8 cellular contexts compared by ENCODE assay signal in genomic region chr12:14769837-14770494, GRCh38. TPM values are rescaled to one million over a fixed set of nuclear protein-coding genes. Genes with fewer than 3 reads are reported as not detected.
DNase-seq lines count a peak whose midpoint lies in the region; ATAC-seq and TF ChIP-seq lines count a peak whose summit lies in the region.

No MANE protein-coding gene starts in this region.

- no peaks in the 10 kb centered on the region for H3K9me3 ChIP-seq in HCT116 (ENCODE audit: control insufficient read depth in 1 of 2, insufficient read depth in 1 of 2, low read depth in 1 of 2, low read length in 2 of 2)
- no peaks in the 10 kb centered on the region for H3K9me3 ChIP-seq in MM.1S (replicated peaks; ENCODE audit: insufficient read depth, low read length)
- peaks cover 23% of the 10 kb centered on the region for H3K9me3 ChIP-seq in left ventricle myocardium inferior (replicated peaks)
- H3K9me3 ChIP-seq in prostate gland: no peaks in the 10 kb centered on the region

- TF ChIP-seq POLR2A in HCT116 (IDR thresholded peaks at IDR 0.05; ENCODE audit: borderline replicate concordance, extremely low read depth, insufficient read depth, insufficient read length): peak; percentile 19
- no peak for TF ChIP-seq POLR2A in prostate gland (IDR thresholded peaks at IDR 0.05)

- no peaks in the 10 kb centered on the region for H3K27me3 Mint-ChIP-seq in activated naive CD8-positive, alpha-beta T cell treated with anti-CD3 and anti-CD28 coated beads, Interleukin-2, amount 50 U/mL, for 24 hours

- H3K27ac ChIP-seq in HCT116 (ENCODE audit: low read depth, low read length) (peak overlapping the region; percentile 82), MM.1S (ENCODE audit: low read length) (peak overlapping the region; percentile 97), left ventricle myocardium inferior (replicated peaks) (peak overlapping the region; percentile 95), prostate gland (peak overlapping the region; percentile 86 to 92), urinary bladder (ENCODE audit: low read depth) (peak overlapping the region; percentile 90)

- 0 out of 2 replicates have a peak, but pooled peaks have one; percentile 34 for TF ChIP-seq RAD21 in HCT116 (IDR thresholded peaks at IDR 0.05; ENCODE audit: low read depth)

- POLR2A ChIA-PET in GM10248 (lab: Yijun Ruan, JAX) (interaction anchor here (0.5 to 2.6 kb wide), 8 partner anchors 14 to 1129 kb away, joined by 3 to 12 read pairs (median 4); partner anchors contain the start of genes ATF7IP, C12orf60 and WBP11), HCT116 (lab: Charles Lee) (interaction anchor here (1.4 to 1.7 kb wide), 2 partner anchors 33 to 41 kb away, joined by 5 to 11 read pairs; partner anchors contain the start of genes C12orf60 and WBP11)

- under 1% methylated on average over 42 of the region's 45 CpGs for WGBS in prostate gland
- WGBS in urinary bladder: under 1% methylated on average over 45 of the region's 45 CpGs

- ATAC-seq in HCT116: peak; percentile 59
- peak; percentile 66 for ATAC-seq in SK-N-SH treated with all-trans-retinoic acid at 6 μM for 48 hours
- ATAC-seq in activated naive CD8-positive, alpha-beta T cell treated with anti-CD3 and anti-CD28 coated beads, Interleukin-2, amount 50 U/mL, for 24 hours: peak; percentile 51

- no peaks in the 10 kb centered on the region for H4K20me1 ChIP-seq in HCT116 (ENCODE audit: insufficient read depth)
- no peaks in the 10 kb centered on the region for H4K20me1 ChIP-seq in MM.1S (ENCODE audit: insufficient read depth, low read length)

- peak overlapping the region; percentile 80 for H3K4me2 ChIP-seq in HCT116 (ENCODE audit: low read length)
- H3K4me2 ChIP-seq in MM.1S (ENCODE audit: low read depth, low read length): peak overlapping the region; percentile 91

- intact Hi-C loops in HCT116 (cut with micrococcal nuclease) (loop anchor here (5.0 kb wide), 1 partner anchor 138 kb away; no protein-coding TSS in a partner anchor), left ventricle myocardium inferior (cut with micrococcal nuclease) (loop anchor here (5.0 kb wide), 1 partner anchor 227 kb away; no protein-coding TSS in a partner anchor), prostate gland (cut with DNase I) (loop anchor here (2.0 to 10.0 kb wide), 2 partner anchors 513 to 1015 kb away; partner anchors contain the start of gene EPS8)

- CTCF ChIA-PET in GM10248 (lab: Yijun Ruan, JAX) (interaction anchor here (0.7 to 3.5 kb wide), 19 partner anchors 11 to 790 kb away, joined by 3 to 14 read pairs (median 5); partner anchors contain the start of gene RERG), HCT116 (lab: Charles Lee) (no interaction called here)

- TF ChIP-seq CTCF in GM10248 (IDR thresholded peaks at IDR 0.05; ENCODE audit: control extremely low read depth, extremely low read depth, low read depth, missing control alignments): peak; percentile 88
- TF ChIP-seq CTCF in HCT116 (IDR thresholded peaks at IDR 0.05 in 2 of 3, conservative IDR thresholded peaks at IDR 0.05 in 1 of 3; ENCODE audit: borderline replicate concordance in 1 of 3, insufficient read depth in 1 of 3, low read depth in 2 of 3, low read length in 2 of 3): peak; percentile 14 to 59 (median 51); a peak in 4 of 6 replicates
- peak; percentile 85 for TF ChIP-seq CTCF in MM.1S (IDR thresholded peaks at IDR 0.05; ENCODE audit: low read length)
- TF ChIP-seq CTCF in left ventricle myocardium inferior (IDR thresholded peaks at IDR 0.05; ENCODE audit: borderline replicate concordance): peak; percentile 86
- peak; percentile 72 to 91 (median 81) for TF ChIP-seq CTCF in prostate gland (IDR thresholded peaks at IDR 0.05)

- RAD21 ChIA-PET in HCT116 (lab: Charles Lee; ENCODE audit: low non-redundant PET in 1 of 2, low total read pairs in 2 of 2, uncharacterized antibody in 2 of 2, unreplicated experiment in 2 of 2): no interaction called here

- H2AFZ ChIP-seq in HCT116 (ENCODE audit: low read depth, low read length, poor library complexity, severe bottlenecking) (no peak overlapping the region), MM.1S (ENCODE audit: low read length) (peak overlapping the region; percentile 80)

- H3K79me2 ChIP-seq in HCT116 (ENCODE audit: insufficient read depth, low read length): no peaks in the 10 kb centered on the region
- peaks cover 8% of the 10 kb centered on the region; the same call in 1 of the 2 replicates for H3K79me2 ChIP-seq in MM.1S (ENCODE audit: low read length)

- DNase-seq in GM10248 (ENCODE audit: extremely low spot score) (peak; percentile 74), HCT116 (ENCODE audit: low read depth, low spot score) (peak; percentile 56), MM.1S (peak; percentile 93), left ventricle myocardium inferior (peak; percentile 77), prostate gland (ENCODE audit: low spot score) (peak; percentile 72)
- peak; percentile 90 for DNase-seq in activated naive CD8-positive, alpha-beta T cell treated with anti-CD3 and anti-CD28 coated beads, Interleukin-2, amount 50 U/mL, for 24 hours

- peaks cover 51% of the 10 kb centered on the region for H3K36me3 Mint-ChIP-seq in activated naive CD8-positive, alpha-beta T cell treated with anti-CD3 and anti-CD28 coated beads, Interleukin-2, amount 50 U/mL, for 24 hours (ENCODE audit: low read depth)

- H3K9me2 ChIP-seq in HCT116 (ENCODE audit: insufficient read depth): no peaks in the 10 kb centered on the region
- H3K9me2 ChIP-seq in MM.1S (replicated peaks; ENCODE audit: insufficient read depth, low read length): no peaks in the 10 kb centered on the region

- peaks cover 35% of the 10 kb centered on the region for H3F3A ChIP-seq in MM.1S (ENCODE audit: insufficient read depth, low read length)

- H3K4me3 ChIP-seq in HCT116 (replicated peaks in 1 of 2; ENCODE audit: low read depth in 1 of 2, low read length in 2 of 2) (peak overlapping the region; percentile 71 to 72), MM.1S (ENCODE audit: low read length) (peak overlapping the region; percentile 86), left ventricle myocardium inferior (peak overlapping the region; percentile 77), prostate gland (peak overlapping the region; percentile 73 to 82), urinary bladder (ENCODE audit: low read depth, low read length) (peak overlapping the region; percentile 73)

- peak overlapping the region; percentile 99 for H3K27ac Mint-ChIP-seq in activated naive CD8-positive, alpha-beta T cell treated with anti-CD3 and anti-CD28 coated beads, Interleukin-2, amount 50 U/mL, for 24 hours

- H3K9me3 Mint-ChIP-seq in activated naive CD8-positive, alpha-beta T cell treated with anti-CD3 and anti-CD28 coated beads, Interleukin-2, amount 50 U/mL, for 24 hours: peaks cover 8% of the 10 kb centered on the region

- BruUV-seq in HCT116 (replicated peaks; lab: Mats Ljungman, UMichigan): no TSS peak

- H3K4me1 ChIP-seq in HCT116 (ENCODE audit: control insufficient read depth in 1 of 2, insufficient read depth in 2 of 2, low read length in 2 of 2) (peaks cover 0 to 19% of the 10 kb centered on the region in 2 experiments; a peak in 3 of 4 replicates), MM.1S (ENCODE audit: low read length) (peaks cover 4% of the 10 kb centered on the region), left ventricle myocardium inferior (peaks cover 54% of the 10 kb centered on the region), prostate gland (replicated peaks) (no peaks in the 10 kb centered on the region), urinary bladder (ENCODE audit: insufficient read depth) (peaks cover 2% of the 10 kb centered on the region)

- peak overlapping the region; percentile 94 for H3K4me3 Mint-ChIP-seq in activated naive CD8-positive, alpha-beta T cell treated with anti-CD3 and anti-CD28 coated beads, Interleukin-2, amount 50 U/mL, for 24 hours

- H3K4me1 Mint-ChIP-seq in activated naive CD8-positive, alpha-beta T cell treated with anti-CD3 and anti-CD28 coated beads, Interleukin-2, amount 50 U/mL, for 24 hours: peaks cover 69% of the 10 kb centered on the region

- peak overlapping the region; percentile 78 for H3K9ac ChIP-seq in HCT116 (ENCODE audit: low read length)
- peak overlapping the region; percentile 96 for H3K9ac ChIP-seq in MM.1S (ENCODE audit: low read length)

- H3K36me3 ChIP-seq in HCT116 (ENCODE audit: control insufficient read depth in 1 of 2, insufficient read depth in 2 of 2, low read length in 2 of 2) (no peaks in the 10 kb centered on the region), MM.1S (replicated peaks; ENCODE audit: insufficient read depth, low read length) (no peaks in the 10 kb centered on the region), left ventricle myocardium inferior (peaks cover 27% of the 10 kb centered on the region), prostate gland (no peaks in the 10 kb centered on the region), urinary bladder (ENCODE audit: insufficient read depth) (peaks cover 2% of the 10 kb centered on the region)

- H3K27me3 ChIP-seq in HCT116 (ENCODE audit: insufficient read depth, low read length): no peaks in the 10 kb centered on the region
- no peaks in the 10 kb centered on the region for H3K27me3 ChIP-seq in MM.1S (replicated peaks; ENCODE audit: insufficient read depth, low read length)
- no peaks in the 10 kb centered on the region for H3K27me3 ChIP-seq in left ventricle myocardium inferior (ENCODE audit: low read depth)
- H3K27me3 ChIP-seq in prostate gland (replicated peaks; ENCODE audit: insufficient read depth): no peaks in the 10 kb centered on the region

TF ChIP-seq in HCT116, 20 proteins besides CTCF, POLR2A, EP300 and RAD21 (continues in another document):
- TF ChIP-seq CEBPB (IDR thresholded peaks at IDR 0.05; ENCODE audit: low read depth) (no peak), POLR2AphosphoS5 (IDR thresholded peaks at IDR 0.05; ENCODE audit: low read depth, low read length) (no peak; the same call in 1 of the 2 replicates)

TF ChIP-seq in SK-N-SH treated with all-trans-retinoic acid at 6 μM for 48 hours, 23 proteins besides CTCF, POLR2A, EP300 and RAD21 (continues in another document):
- no peak for TF ChIP-seq ARNTL (CRISPR knock-in tag; IDR thresholded peaks at IDR 0.05; ENCODE audit: borderline replicate concordance, low read depth)
- peak; percentile 23; the same call in 1 of the 2 replicates for TF ChIP-seq ZNF8 (CRISPR knock-in tag; IDR thresholded peaks at IDR 0.05)
- no peak for TF ChIP-seq ZFP3 (CRISPR knock-in tag; IDR thresholded peaks at IDR 0.05)
- TF ChIP-seq OSR1 (CRISPR knock-in tag; IDR thresholded peaks at IDR 0.05): no peak
- TF ChIP-seq SNAI2 (CRISPR knock-in tag; IDR thresholded peaks at IDR 0.05): no peak
- TF ChIP-seq CSDC2 (CRISPR knock-in tag; IDR thresholded peaks at IDR 0.05): no peak

RNA-seq across cellular contexts. Expression of gene WBP11, which starts 33.3 kb away (rescaled TPM):
- total RNA-seq in HCT116 (2021; ENCODE audit: unreplicated experiment): 67.4 TPM
- polyA plus RNA-seq in HCT116 (2012): 29.7 and 34.0 TPM in 2 replicates
- 49.7 TPM for total RNA-seq in left ventricle myocardium inferior
- 10 to 100 TPM; 29.6 to 29.8 TPM for total RNA-seq in prostate gland
- 32.9 TPM for total RNA-seq in urinary bladder
- polyA plus RNA-seq in urinary bladder: 27.7 TPM

RNA-seq across cellular contexts. Expression of gene C12orf60, which starts 33.5 kb away (rescaled TPM):
- 3.5 TPM for total RNA-seq in HCT116 (2021; ENCODE audit: unreplicated experiment)
- 1.5 and 1.6 TPM in 2 replicates for polyA plus RNA-seq in HCT116 (2012)
- total RNA-seq in left ventricle myocardium inferior: 1.9 TPM
- 1 to 10 TPM; 2.0 to 2.6 TPM for total RNA-seq in prostate gland
- total RNA-seq in urinary bladder: 3.6 TPM
- 1.0 TPM for polyA plus RNA-seq in urinary bladder

RNA-seq across cellular contexts. Expression of gene SMCO3, which starts 44.0 kb away (rescaled TPM):
- total RNA-seq in HCT116 (2021; ENCODE audit: unreplicated experiment): not detected
- not detected in 2 replicates for polyA plus RNA-seq in HCT116 (2012)
- 0.14 TPM for total RNA-seq in left ventricle myocardium inferior
- total RNA-seq in prostate gland: 1 to 10 TPM in 1 of 2 donors, not detected in 1; 2.2 TPM
- total RNA-seq in urinary bladder: 5.0 TPM
- 0.20 TPM for polyA plus RNA-seq in urinary bladder

Comparison
In these comparisons a context has a peak if more than half of its experiments do, and no peak if none do; other contexts are left out.
1. Peak in every context shown above with its lines: DNase-seq, ATAC-seq, H3K4me3 ChIP-seq and H3K27ac ChIP-seq.